1 cellular context compared by ENCODE assay signal in the genomic region with DNA sequence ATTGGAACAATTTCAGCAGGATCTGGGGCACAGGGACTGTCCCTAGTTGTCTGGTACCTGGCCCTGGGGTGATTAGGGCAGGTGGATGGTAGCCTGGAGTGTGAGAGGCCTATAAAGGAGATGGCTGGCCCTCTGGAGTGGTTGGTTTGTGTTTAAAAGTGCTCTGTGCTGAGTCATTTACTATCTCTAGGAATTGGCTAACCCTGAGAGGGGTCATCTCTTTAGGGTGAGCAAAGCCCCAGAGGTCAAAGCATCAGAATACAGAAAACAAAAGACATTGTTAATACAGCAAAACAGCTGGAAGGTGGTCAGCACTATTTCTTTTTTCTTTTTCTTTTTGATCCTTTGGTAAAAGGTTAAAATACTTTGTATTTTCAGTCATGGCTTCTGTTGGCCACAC.
TF ChIP-seq lines count a peak whose summit lies in the region.

No MANE protein-coding gene starts in this region.

TF ChIP-seq in IMR-90, 13 proteins besides CTCF, POLR2A, EP300 and RAD21:
- TF ChIP-seq NFE2L2 (IDR thresholded peaks at IDR 0.05; ENCODE audit: low read depth, low read length) (no peak), BHLHE40 (IDR thresholded peaks at IDR 0.05; ENCODE audit: low read depth, low read length) (no peak), SMC3 (IDR thresholded peaks at IDR 0.05; ENCODE audit: low read depth, low read length) (no peak), MAZ (IDR thresholded peaks at IDR 0.05; ENCODE audit: borderline replicate concordance, low read depth, low read length) (no peak), ELK1 (IDR thresholded peaks at IDR 0.05; ENCODE audit: borderline replicate concordance, low read depth, low read length) (no peak), MXI1 (IDR thresholded peaks at IDR 0.05; ENCODE audit: borderline replicate concordance, low read depth, low read length) (no peak), MAFK (IDR thresholded peaks at IDR 0.05; ENCODE audit: low read depth, low read length) (no peak), RFX5 (IDR thresholded peaks at IDR 0.05; ENCODE audit: low read depth, low read length) (no peak), RCOR1 (IDR thresholded peaks at IDR 0.05; ENCODE audit: insufficient replicate concordance, low read length) (no peak), USF2 (IDR thresholded peaks at IDR 0.05; ENCODE audit: low read depth, low read length) (no peak), CEBPB (IDR thresholded peaks at IDR 0.05; ENCODE audit: low read depth, low read length) (no peak), FOS (IDR thresholded peaks at IDR 0.05; ENCODE audit: low read depth, low read length) (no peak), CHD1 (IDR thresholded peaks at IDR 0.05; ENCODE audit: low read depth, low read length) (no peak)
